Comparison of ENCODE assay signal across 28 cellular contexts in the genomic region with DNA sequence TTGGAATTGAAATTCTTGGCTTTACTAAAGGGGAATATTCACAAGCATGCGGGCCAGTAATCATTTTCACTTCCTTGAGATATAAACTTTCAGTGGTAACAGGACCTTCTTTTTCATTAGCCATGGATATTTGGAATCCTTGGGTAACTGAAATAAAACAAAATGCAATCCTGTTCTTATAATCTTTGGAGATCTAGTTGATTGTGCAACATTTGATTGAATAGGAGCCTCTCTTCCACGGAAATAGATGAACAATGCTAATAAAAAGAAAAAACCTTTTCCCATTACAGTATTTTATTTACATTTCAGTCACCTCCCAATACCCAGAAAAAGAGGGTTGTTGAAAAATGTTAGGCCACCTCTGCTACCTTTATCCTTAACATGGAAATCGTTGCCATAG.
"Had no signal": no experiment of that assay in that cellular context is flagged by ENCODE, and none has a peak within 500 bp of the region (broad histone marks: within the 10 kb centered on the region; RNA-seq: fewer than 3 reads in every experiment).

No MANE protein-coding gene starts in this region.

- H3K4me3 ChIP-seq: neural progenitor cell, ovary, prostate gland, skin epidermis, smooth muscle cell, spleen, suprapubic skin, testis, tibial artery, transverse colon, upper lobe of right lung, uterus had no signal

- DNase-seq: natural killer cell; occipital lobe; ovary; right cardiac atrium; spleen; stimulated activated CD4-positive, alpha-beta T cell treated with anti-CD3 and anti-CD28 coated beads, Interleukin-12 subunit alpha, Interleukin-12 subunit beta, amount 100 ng/mL, for 4 hours; stimulated activated CD4-positive, alpha-beta T cell treated with anti-CD3 and anti-CD28 coated beads, Interleukin-1b, Interleukin-23, amount 100 ng/mL, for 48 hours; stimulated activated CD4-positive, alpha-beta T cell treated with anti-CD3 and anti-CD28 coated beads, Interleukin-4, amount 100 ng/mL, for 1 hour; stimulated activated CD4-positive, alpha-beta T cell treated with anti-CD3 and anti-CD28 coated beads, Interleukin-4, amount 100 ng/mL, for 4 hours; stimulated activated CD8-positive, alpha-beta memory T cell treated with anti-CD3 and anti-CD28 coated beads, Interleukin-4, amount 100 ng/mL, for 48 hours; stimulated activated naive CD4-positive, alpha-beta T cell; stimulated activated naive CD8-positive, alpha-beta T cell treated with anti-CD3 and anti-CD28 coated beads, Interleukin-15, amount 100 ng/mL, for 72 hours; stimulated activated naive CD8-positive, alpha-beta T cell treated with anti-CD3 and anti-CD28 coated beads, Interleukin-15, Interleukin-2, amounts not matched to agents 100 U/mL and 50 U/mL, for 24 hours; substantia nigra; testis; tibial artery; transverse colon; upper lobe of right lung; uterus had no signal

- H3K79me2 ChIP-seq: parathyroid adenoma had no signal

- H3K27me3 ChIP-seq: neural progenitor cell, ovary, spleen, suprapubic skin, testis, tibial artery, transverse colon, upper lobe of right lung, uterus had no signal

- ATAC-seq: naive thymus-derived CD4-positive, alpha-beta T cell; natural killer cell; right cardiac atrium; sciatic nerve; stimulated activated memory B cell treated with anti-CD40 and anti-IgM and Interleukin-4, amounts not matched to agents 10 μg/mL and 1 μg/mL and 100 μg/mL, for 72 hours; stimulated activated naive CD8-positive, alpha-beta T cell treated with anti-CD3 and anti-CD28 coated beads, Interleukin-15, amount 100 ng/mL, for 72 hours; stimulated activated naive CD8-positive, alpha-beta T cell treated with anti-CD3 and anti-CD28 coated beads, Interleukin-15, Interleukin-2, amounts not matched to agents 100 U/mL and 50 U/mL, for 24 hours; upper lobe of right lung had no signal

- H3K36me3 ChIP-seq: neural progenitor cell, ovary, prostate gland, spleen, suprapubic skin, tibial artery, transverse colon, upper lobe of right lung, uterus had no signal

- H2AFZ ChIP-seq: neural progenitor cell, parathyroid adenoma had no signal

- H3K27ac ChIP-seq: neural progenitor cell, ovary, parathyroid adenoma, prostate gland, skin epidermis, spleen, suprapubic skin, testis, tibial artery, transverse colon, upper lobe of right lung, uterus had no signal

- H3K9ac ChIP-seq: neural progenitor cell, parathyroid adenoma had no signal

- H3K4me2 ChIP-seq: neural progenitor cell, smooth muscle cell had no signal

- H3K9me3 ChIP-seq: ovary, prostate gland, spleen, suprapubic skin, testis, tibial artery, transverse colon, upper lobe of right lung, uterus had no signal

- H3K4me1 ChIP-seq: parathyroid adenoma, prostate gland, spleen, suprapubic skin, testis, tibial artery, transverse colon, upper lobe of right lung, uterus had no signal
